10 cellular contexts compared by ENCODE assay signal in genomic region chr21:44301961-44302406, GRCh38.
A peak's percentile ranks its signal among the peaks of the same experiment; 100 is the strongest.
DNase-seq lines count a peak whose midpoint lies in the region; ATAC-seq and TF ChIP-seq lines count a peak whose summit lies in the region.
"Had no signal": no experiment of that assay in that cellular context is flagged by ENCODE, and none has a peak within 500 bp of the region (broad histone marks: within the 10 kb centered on the region; RNA-seq: fewer than 3 reads in every experiment).

No MANE protein-coding gene starts in this region.

- H3K4me3 ChIP-seq in coronary artery = no peak overlapping the region
- H3K4me3 ChIP-seq: lung had no signal

- DNase-seq in NCI-H2029 (lab: John Stamatoyannopoulos, UW) (peak; percentile 22), NCI-H2029 treated with DMSO at 0.1 percent for 48 hours (lab: John Stamatoyannopoulos, UW) (no peak), MV-4-11 (lab: John Stamatoyannopoulos, UW) (peak; percentile 6), caudate nucleus (lab: John Stamatoyannopoulos, UW) (peak in 1 of 61 donors; percentile 10), pons (ENCODE audit: low spot score) (peak; percentile 11), NCI-H1436 (lab: John Stamatoyannopoulos, UW) (no peak), coronary artery (ENCODE audit: low spot score) (no peak)
- DNase-seq: effector memory CD4-positive, alpha-beta T cell had no signal

- TF ChIP-seq CTCF in coronary artery (IDR thresholded peaks at IDR 0.05) = no peak

- H3K27ac ChIP-seq in caudate nucleus (ENCODE audit: low read depth, low read length) = peak overlapping the region; percentile 70
- no peak overlapping the region for H3K27ac ChIP-seq in coronary artery

- no peak for ATAC-seq in GM18909 (IDR thresholded peaks at IDR 0.05; ENCODE audit: poor library complexity, unreplicated experiment)

Comparison
In these comparisons a context has a peak if more than half of its experiments do, and no peak if none do; other contexts are left out.
1. DNase-seq: peak in NCI-H2029 (single experiment), MV-4-11 (single experiment) and pons (single experiment); none in NCI-H2029 treated with DMSO at 0.1 percent for 48 hours (single experiment), NCI-H1436 (single experiment) and coronary artery (single experiment).